ENCODE assay signal across 24 cellular contexts in the genomic region with DNA sequence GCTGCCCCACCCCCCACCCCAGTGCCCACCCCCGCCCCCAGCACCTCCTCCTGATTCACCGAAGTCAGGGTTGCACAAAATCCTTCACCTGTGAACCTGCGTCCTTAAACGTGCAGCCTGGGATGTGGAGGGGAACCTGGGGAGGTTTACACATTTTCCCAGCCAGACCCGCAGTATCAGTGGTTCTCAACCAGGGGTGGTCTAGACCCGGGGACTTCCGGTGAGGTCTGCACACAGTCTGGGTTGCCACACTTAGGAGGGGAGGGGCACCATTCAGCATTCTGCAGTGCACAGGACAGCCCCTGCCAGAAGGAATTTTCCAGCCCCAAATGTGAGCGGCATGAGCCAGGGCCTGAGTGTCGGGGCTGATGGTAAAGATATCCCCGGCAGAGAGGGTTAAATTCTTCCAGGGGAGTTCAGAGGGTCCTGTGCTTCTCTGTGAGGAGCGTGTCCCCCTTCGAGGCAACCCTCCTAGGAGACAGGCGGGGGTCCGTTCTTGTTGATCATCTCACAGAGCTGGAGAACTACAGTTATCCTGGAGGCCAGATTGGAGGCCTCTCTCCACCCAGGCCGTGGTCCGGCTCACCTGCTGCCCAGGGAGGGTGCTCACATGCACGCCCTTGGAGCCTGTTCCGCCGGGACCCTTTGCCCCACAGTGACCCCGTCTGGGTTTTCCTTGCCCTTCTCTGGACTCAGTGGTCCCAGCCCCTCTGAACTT.
DNase-seq lines count a peak whose midpoint lies in the region; ATAC-seq and TF ChIP-seq lines count a peak whose summit lies in the region.
"Had no signal": no experiment of that assay in that cellular context is flagged by ENCODE, and none has a peak within 500 bp of the region (broad histone marks: within the 10 kb centered on the region; RNA-seq: fewer than 3 reads in every experiment).

No MANE protein-coding gene starts in this region.

- no peaks in the 10 kb centered on the region for H3K9me3 Mint-ChIP-seq in stimulated activated effector memory CD8-positive, alpha-beta T cell treated with anti-CD3 and anti-CD28 coated beads, Interleukin-12 subunit alpha, Interleukin-12 subunit beta, amount 100 ng/mL, for 72 hours
- H3K9me3 Mint-ChIP-seq in stimulated activated naive CD8-positive, alpha-beta T cell treated with anti-CD3 and anti-CD28 coated beads, Interleukin-15, amount 100 ng/mL, for 72 hours = no peaks in the 10 kb centered on the region
- H3K9me3 Mint-ChIP-seq: activated T-cell treated with anti-CD3 and anti-CD28 coated beads, Interleukin-2, amount 50 U/mL, for 4 hours had no signal

- no peaks in the 10 kb centered on the region for H3K9me2 ChIP-seq in MM.1S (replicated peaks; ENCODE audit: insufficient read depth, low read length)

- H3K27ac Mint-ChIP-seq in stimulated activated effector memory CD8-positive, alpha-beta T cell treated with anti-CD3 and anti-CD28 coated beads, Interleukin-12 subunit alpha, Interleukin-12 subunit beta, amount 100 ng/mL, for 72 hours = peak overlapping the region; percentile 69
- H3K27ac Mint-ChIP-seq in stimulated activated naive CD8-positive, alpha-beta T cell treated with anti-CD3 and anti-CD28 coated beads, Interleukin-15, amount 100 ng/mL, for 72 hours = no peak overlapping the region

- H3K36me3 ChIP-seq in left ventricle myocardium inferior (no peaks in the 10 kb centered on the region), MM.1S (replicated peaks; ENCODE audit: insufficient read depth, low read length) (no peaks in the 10 kb centered on the region), iPS-15b (ENCODE audit: control insufficient read depth, insufficient read depth, low read length) (no peaks in the 10 kb centered on the region)
- H3K36me3 ChIP-seq: left lung, upper lobe of left lung had no signal

- H3F3A ChIP-seq in MM.1S (ENCODE audit: insufficient read depth, low read length) = peaks cover 30% of the 10 kb centered on the region

- H3K27me3 ChIP-seq in left ventricle myocardium inferior (ENCODE audit: low read depth) = peaks cover 16% of the 10 kb centered on the region
- no peaks in the 10 kb centered on the region for H3K27me3 ChIP-seq in MM.1S (replicated peaks; ENCODE audit: insufficient read depth, low read length)
- no peaks in the 10 kb centered on the region for H3K27me3 ChIP-seq in iPS-15b (ENCODE audit: control insufficient read depth, insufficient read depth, low read length)
- H3K27me3 ChIP-seq: upper lobe of left lung had no signal

- H3K36me3 Mint-ChIP-seq in stimulated activated effector memory CD8-positive, alpha-beta T cell treated with anti-CD3 and anti-CD28 coated beads, Interleukin-12 subunit alpha, Interleukin-12 subunit beta, amount 100 ng/mL, for 72 hours = no peaks in the 10 kb centered on the region

- H3K4me1 ChIP-seq in left ventricle myocardium inferior (peaks cover 3% of the 10 kb centered on the region), MM.1S (ENCODE audit: low read length) (peaks cover 47% of the 10 kb centered on the region), iPS-15b (ENCODE audit: control insufficient read depth, insufficient read depth, low read length) (peaks cover 14% of the 10 kb centered on the region)
- H3K4me1 ChIP-seq: left lung had no signal

- DNase-seq in Right ventricle myocardium inferior (ENCODE audit: missing footprints) (peak; percentile 53), left ventricle myocardium inferior (no peak), MM.1S (no peak)
- no peak for DNase-seq in stimulated activated effector memory CD8-positive, alpha-beta T cell treated with anti-CD3 and anti-CD28 coated beads, Interleukin-12 subunit alpha, Interleukin-12 subunit beta, amount 100 ng/mL, for 72 hours (ENCODE audit: low spot score in 2 of 2)
- DNase-seq in activated CD4-positive, CD25-positive, alpha-beta regulatory T cell (lab: John Stamatoyannopoulos, UW) = no peak
- DNase-seq in NK-92 treated with Interleukin-12 subunit alpha and Interleukin-12 subunit beta, amount 100 ng/mL, for 24 hours (lab: John Stamatoyannopoulos, UW) = no peak
- DNase-seq in stimulated activated naive CD8-positive, alpha-beta T cell treated with anti-CD3 and anti-CD28 coated beads, Interleukin-15, amount 100 ng/mL, for 72 hours = no peak
- DNase-seq: ACHN; activated CD4-positive, alpha-beta T cell treated with anti-CD3 and anti-CD28 coated beads for 1 hour; activated naive CD4-positive, alpha-beta T cell; activated T-cell treated with anti-CD3 and anti-CD28 coated beads, Interleukin-2, amount 50 U/mL, for 4 hours; DMS79; GF-D8; hypothalamus; NCI-H1092; NCI-H187; NCI-H524 treated with DMSO at 0.1 percent for 48 hours; small intestine; stimulated activated CD4-positive, alpha-beta T cell treated with anti-CD3 and anti-CD28 coated beads, Interleukin-1b, Interleukin-23, amount 100 ng/mL, for 48 hours; stimulated activated CD8-positive, alpha-beta memory T cell treated with anti-CD3 and anti-CD28 coated beads, Interleukin-4, amount 100 ng/mL, for 48 hours had no signal

- H3K4me1 Mint-ChIP-seq in stimulated activated effector memory CD8-positive, alpha-beta T cell treated with anti-CD3 and anti-CD28 coated beads, Interleukin-12 subunit alpha, Interleukin-12 subunit beta, amount 100 ng/mL, for 72 hours = peaks cover 22% of the 10 kb centered on the region
- H3K4me1 Mint-ChIP-seq in stimulated activated naive CD8-positive, alpha-beta T cell treated with anti-CD3 and anti-CD28 coated beads, Interleukin-15, amount 100 ng/mL, for 72 hours = peaks cover 8% of the 10 kb centered on the region

- H3K27me3 Mint-ChIP-seq in stimulated activated naive CD8-positive, alpha-beta T cell treated with anti-CD3 and anti-CD28 coated beads, Interleukin-15, amount 100 ng/mL, for 72 hours = peaks cover 19% of the 10 kb centered on the region

- intact Hi-C loops in Right ventricle myocardium inferior (cut with DNase I) = loop anchor here (5.0 kb wide), 1 partner anchor 34 kb away; no protein-coding TSS in a partner anchor
- intact Hi-C loops in left ventricle myocardium inferior (cut with micrococcal nuclease) = no loop called here

- peak overlapping the region; percentile 47 for H3K4me2 ChIP-seq in MM.1S (ENCODE audit: low read depth, low read length)

- no peaks in the 10 kb centered on the region for H3K79me2 ChIP-seq in MM.1S (ENCODE audit: low read length)

- H3K27ac ChIP-seq in left ventricle myocardium inferior (replicated peaks) (no peak overlapping the region), MM.1S (ENCODE audit: low read length) (peak overlapping the region; percentile 84)
- H3K27ac ChIP-seq: HL-60, left lung, upper lobe of left lung had no signal

- TF ChIP-seq CTCF in left ventricle myocardium inferior (IDR thresholded peaks at IDR 0.05; ENCODE audit: borderline replicate concordance) (no peak), MM.1S (IDR thresholded peaks at IDR 0.05; ENCODE audit: low read length) (no peak)

- H3K9ac ChIP-seq in MM.1S (ENCODE audit: low read length) (peak overlapping the region; percentile 33; the same call in 1 of the 2 replicates), iPS-15b (ENCODE audit: low read depth, low read length) (peak overlapping the region; percentile 26)

- no peak for ATAC-seq in Right ventricle myocardium inferior
- peak; percentile 19 for ATAC-seq in stimulated activated effector memory CD8-positive, alpha-beta T cell treated with anti-CD3 and anti-CD28 coated beads, Interleukin-12 subunit alpha, Interleukin-12 subunit beta, amount 100 ng/mL, for 72 hours
- ATAC-seq in stimulated activated naive CD8-positive, alpha-beta T cell treated with anti-CD3 and anti-CD28 coated beads, Interleukin-15, amount 100 ng/mL, for 72 hours = no peak
- ATAC-seq: activated T-cell treated with anti-CD3 and anti-CD28 coated beads, Interleukin-2, amount 50 U/mL, for 4 hours had no signal

- H2AFZ ChIP-seq in MM.1S (ENCODE audit: low read length) = no peak overlapping the region

- peaks cover 24% of the 10 kb centered on the region for H3K9me3 ChIP-seq in left ventricle myocardium inferior (replicated peaks)
- H3K9me3 ChIP-seq in MM.1S (replicated peaks; ENCODE audit: insufficient read depth, low read length) = no peaks in the 10 kb centered on the region
- H3K9me3 ChIP-seq in iPS-15b (ENCODE audit: control insufficient read depth, insufficient read depth, low read length) = peaks cover 5% of the 10 kb centered on the region

- no peak overlapping the region for H3K4me3 ChIP-seq in left ventricle myocardium inferior
- H3K4me3 ChIP-seq in MM.1S (ENCODE audit: low read length) = no peak overlapping the region
- no peak overlapping the region for H3K4me3 ChIP-seq in iPS-15b (ENCODE audit: low read depth, low read length)
- H3K4me3 ChIP-seq: left lung, upper lobe of left lung had no signal

- no peaks in the 10 kb centered on the region for H4K20me1 ChIP-seq in MM.1S (ENCODE audit: insufficient read depth, low read length)

- no peak overlapping the region for H3K4me3 Mint-ChIP-seq in stimulated activated effector memory CD8-positive, alpha-beta T cell treated with anti-CD3 and anti-CD28 coated beads, Interleukin-12 subunit alpha, Interleukin-12 subunit beta, amount 100 ng/mL, for 72 hours
- no peak overlapping the region for H3K4me3 Mint-ChIP-seq in stimulated activated naive CD8-positive, alpha-beta T cell treated with anti-CD3 and anti-CD28 coated beads, Interleukin-15, amount 100 ng/mL, for 72 hours
- H3K4me3 Mint-ChIP-seq: activated T-cell treated with anti-CD3 and anti-CD28 coated beads, Interleukin-2, amount 50 U/mL, for 4 hours had no signal
